6 cellular contexts compared by ENCODE assay signal in genomic region chr7:98016230-98016629, GRCh38. TPM values are rescaled to one million over a fixed set of nuclear protein-coding genes. Genes with fewer than 3 reads are reported as not detected.
"Had no signal": no experiment of that assay in that cellular context is flagged by ENCODE, and none has a peak within 500 bp of the region (broad histone marks: within the 10 kb centered on the region; RNA-seq: fewer than 3 reads in every experiment).

No MANE protein-coding gene starts in this region.

RNA-seq across cellular contexts. Expression of gene OCM2, which starts 26.2 kb away (rescaled TPM):
- total RNA-seq: GM23338, H1, H9, HepG2, HFFc6, HT1080 had no signal
